ENCODE assay signal across 17 cellular contexts in genomic region chr13:31946091-31946770, GRCh38.
DNase-seq lines count a peak whose midpoint lies in the region; ATAC-seq, FAIRE-seq and TF ChIP-seq lines count a peak whose summit lies in the region.
"Had no signal": no experiment of that assay in that cellular context is flagged by ENCODE, and none has a peak within 500 bp of the region (broad histone marks: within the 10 kb centered on the region; RNA-seq: fewer than 3 reads in every experiment).

No MANE protein-coding gene starts in this region.

- H3K9me3 Mint-ChIP-seq in glutamatergic neuron (ENCODE audit: unreplicated experiment), result no peaks in the 10 kb centered on the region
- H3K9me3 Mint-ChIP-seq in stimulated activated naive B cell treated with anti-CD40 and anti-IgM and Interleukin-4, amounts not matched to agents 10 μg/mL and 1 μg/mL and 100 μg/mL, for 72 hours, result no peaks in the 10 kb centered on the region
- H3K9me3 Mint-ChIP-seq: activated CD4-positive, alpha-beta memory T cell treated with anti-CD3 and anti-CD28 coated beads, Interleukin-2, amount 10 ng/mL, durations not matched to agents 7 days and 5 days; activated naive CD4-positive, alpha-beta T cell treated with anti-CD3 and anti-CD28 coated beads for 36 hours had no signal

- whole genome bisulfite sequencing in GM23248 (ENCODE audit: low coverage in 1 of 2, low lambda C conversion rate in 2 of 2, missing lambda C conversion rate in 2 of 2), 2 experiments, result 7 to 11% methylated on average over 3 of the region's 3 CpGs

- no peak for FAIRE-seq in bronchial epithelial cell (lab: Jason Lieb, UNC)
- FAIRE-seq: H1, HTR-8/SVneo, urothelium cell line had no signal

- peak; percentile 42 for DNase-seq in ACHN
- peak; percentile 49 for DNase-seq in GM23248
- DNase-seq in bronchial epithelial cell (ENCODE audit: low read depth), result no peak
- no peak for DNase-seq in lower lobe of right lung
- DNase-seq in NCI-H1436 treated with DMSO at 0.1 percent for 48 hours (lab: John Stamatoyannopoulos, UW), result no peak
- no peak for DNase-seq in NCI-H187 treated with DMSO at 0.1 percent for 48 hours (lab: John Stamatoyannopoulos, UW)
- DNase-seq in glutamatergic neuron, result no peak
- DNase-seq in stimulated activated naive B cell treated with anti-CD40 and anti-IgM and Interleukin-4, amounts not matched to agents 10 μg/mL and 1 μg/mL and 100 μg/mL, for 72 hours, result no peak
- DNase-seq: activated CD4-positive, alpha-beta memory T cell treated with anti-CD3 and anti-CD28 coated beads, Interleukin-2, amount 10 ng/mL, durations not matched to agents 7 days and 5 days; activated naive CD4-positive, alpha-beta T cell treated with anti-CD3 and anti-CD28 coated beads for 36 hours; CD4-positive, alpha-beta memory T cell; head of caudate nucleus; T-helper 2 cell had no signal

- in situ Hi-C loops in ACHN (cut with HindIII; ENCODE audit: low pct_ligation_motif_present, low pct_unique_long_range_greater_than_20kb, low sequenced_read_pairs), result no loop called here
- in situ Hi-C loops in GM23248 (cut with MboI), result no loop called here

- no peaks in the 10 kb centered on the region for H4K20me1 ChIP-seq in GM23248 (ENCODE audit: insufficient read depth)

- peaks cover 46% of the 10 kb centered on the region for H3F3A ChIP-seq in GM23248 (ENCODE audit: insufficient read depth)

- H3K9me3 ChIP-seq in GM23248 (ENCODE audit: low read depth) (no peaks in the 10 kb centered on the region), lower lobe of right lung (no peaks in the 10 kb centered on the region)

- H2AFZ ChIP-seq in GM23248, result no peak overlapping the region; the same call in 1 of the 2 replicates

- no peaks in the 10 kb centered on the region for H3K27me3 Mint-ChIP-seq in glutamatergic neuron (ENCODE audit: unreplicated experiment)
- H3K27me3 Mint-ChIP-seq in stimulated activated naive B cell treated with anti-CD40 and anti-IgM and Interleukin-4, amounts not matched to agents 10 μg/mL and 1 μg/mL and 100 μg/mL, for 72 hours, result no peaks in the 10 kb centered on the region
- H3K27me3 Mint-ChIP-seq: activated CD4-positive, alpha-beta memory T cell treated with anti-CD3 and anti-CD28 coated beads, Interleukin-2, amount 10 ng/mL, durations not matched to agents 7 days and 5 days had no signal

- H3K4me3 Mint-ChIP-seq in glutamatergic neuron (ENCODE audit: unreplicated experiment), result no peak overlapping the region
- H3K4me3 Mint-ChIP-seq in stimulated activated naive B cell treated with anti-CD40 and anti-IgM and Interleukin-4, amounts not matched to agents 10 μg/mL and 1 μg/mL and 100 μg/mL, for 72 hours, result no peak overlapping the region
- H3K4me3 Mint-ChIP-seq: activated CD4-positive, alpha-beta memory T cell treated with anti-CD3 and anti-CD28 coated beads, Interleukin-2, amount 10 ng/mL, durations not matched to agents 7 days and 5 days; activated naive CD4-positive, alpha-beta T cell treated with anti-CD3 and anti-CD28 coated beads for 36 hours; CD4-positive, alpha-beta memory T cell had no signal

- H3K9me2 ChIP-seq in GM23248 (ENCODE audit: insufficient read depth), result no peaks in the 10 kb centered on the region

- H3K4me1 Mint-ChIP-seq in glutamatergic neuron (ENCODE audit: low read depth, unreplicated experiment), result peaks cover 7% of the 10 kb centered on the region
- peaks cover 5 to 23% of the 10 kb centered on the region in 2 donors for H3K4me1 Mint-ChIP-seq in stimulated activated naive B cell treated with anti-CD40 and anti-IgM and Interleukin-4, amounts not matched to agents 10 μg/mL and 1 μg/mL and 100 μg/mL, for 72 hours

- no peak overlapping the region for H3K27ac Mint-ChIP-seq in glutamatergic neuron (ENCODE audit: unreplicated experiment)
- no peak overlapping the region for H3K27ac Mint-ChIP-seq in stimulated activated naive B cell treated with anti-CD40 and anti-IgM and Interleukin-4, amounts not matched to agents 10 μg/mL and 1 μg/mL and 100 μg/mL, for 72 hours
- H3K27ac Mint-ChIP-seq: activated CD4-positive, alpha-beta memory T cell treated with anti-CD3 and anti-CD28 coated beads, Interleukin-2, amount 10 ng/mL, durations not matched to agents 7 days and 5 days; activated naive CD4-positive, alpha-beta T cell treated with anti-CD3 and anti-CD28 coated beads for 36 hours; CD4-positive, alpha-beta memory T cell had no signal

- H3K36me3 Mint-ChIP-seq in glutamatergic neuron (ENCODE audit: unreplicated experiment), result no peaks in the 10 kb centered on the region
- peaks cover 0 to 3% of the 10 kb centered on the region in 2 donors for H3K36me3 Mint-ChIP-seq in stimulated activated naive B cell treated with anti-CD40 and anti-IgM and Interleukin-4, amounts not matched to agents 10 μg/mL and 1 μg/mL and 100 μg/mL, for 72 hours

- H3K36me3 ChIP-seq in GM23248 (ENCODE audit: low read depth) (no peaks in the 10 kb centered on the region), bronchial epithelial cell (ENCODE audit: control insufficient read depth, insufficient read depth, low read length) (no peaks in the 10 kb centered on the region), lower lobe of right lung (no peaks in the 10 kb centered on the region)

- peak overlapping the region; percentile 89 for H3K27ac ChIP-seq in GM23248
- H3K27ac ChIP-seq in lower lobe of right lung, result peak overlapping the region; percentile 31

- TF ChIP-seq CTCF in bronchial epithelial cell (IDR thresholded peaks at IDR 0.05; ENCODE audit: insufficient read depth, low read length, severe bottlenecking), result no peak
- no peak for TF ChIP-seq CTCF in lower lobe of right lung (IDR thresholded peaks at IDR 0.05)
- TF ChIP-seq CTCF in glutamatergic neuron (IDR thresholded peaks at IDR 0.05; ENCODE audit: partially characterized antibody, unreplicated experiment), result no peak

- peak overlapping the region; percentile 72 for H3K4me2 ChIP-seq in GM23248 (ENCODE audit: unreplicated experiment)

- H3K4me1 ChIP-seq in GM23248 (ENCODE audit: insufficient read depth), result peaks cover 46% of the 10 kb centered on the region
- H3K4me1 ChIP-seq in lower lobe of right lung, result peaks cover 35% of the 10 kb centered on the region

- intact Hi-C loops in lower lobe of right lung (cut with DNase I), result no loop called here

- peak overlapping the region; percentile 21 for H3K9ac ChIP-seq in GM23248

- ATAC-seq in lower lobe of right lung, result peak in 1 of 2 donors; percentile 20
- ATAC-seq in stimulated activated naive B cell treated with anti-CD40 and anti-IgM and Interleukin-4, amounts not matched to agents 10 μg/mL and 1 μg/mL and 100 μg/mL, for 72 hours (replicated peaks), result no peak

- H3K79me2 ChIP-seq in GM23248 (ENCODE audit: insufficient read depth), result no peaks in the 10 kb centered on the region

- H3K4me3 ChIP-seq in GM23248 (peak overlapping the region; percentile 31), bronchial epithelial cell (ENCODE audit: low read depth, low read length) (peak overlapping the region; percentile 20), lower lobe of right lung (peak overlapping the region; percentile 20)
- H3K4me3 ChIP-seq: coronary artery had no signal

- no peaks in the 10 kb centered on the region for H3K27me3 ChIP-seq in GM23248 (replicated peaks; ENCODE audit: insufficient read depth)
- no peaks in the 10 kb centered on the region for H3K27me3 ChIP-seq in bronchial epithelial cell (ENCODE audit: control insufficient read depth, insufficient read depth, low read length)
- H3K27me3 ChIP-seq in lower lobe of right lung (ENCODE audit: low read depth), result no peaks in the 10 kb centered on the region

Comparison
In these comparisons a context has a peak if more than half of its experiments do, and no peak if none do; other contexts are left out.
1. DNase-seq: peak in ACHN (single experiment) and GM23248 (single experiment); none in bronchial epithelial cell (single experiment), lower lobe of right lung (single experiment), NCI-H1436 treated with DMSO at 0.1 percent for 48 hours (single experiment), NCI-H187 treated with DMSO at 0.1 percent for 48 hours (single experiment), glutamatergic neuron (single experiment) and stimulated activated naive B cell treated with anti-CD40 and anti-IgM and Interleukin-4, amounts not matched to agents 10 μg/mL and 1 μg/mL and 100 μg/mL, for 72 hours (single experiment).
2. Peak in every context shown above with its lines, with median percentiles within 50 percentile points of each other: H3K4me3 ChIP-seq.